1 cellular context compared by ENCODE assay signal in the genomic region with DNA sequence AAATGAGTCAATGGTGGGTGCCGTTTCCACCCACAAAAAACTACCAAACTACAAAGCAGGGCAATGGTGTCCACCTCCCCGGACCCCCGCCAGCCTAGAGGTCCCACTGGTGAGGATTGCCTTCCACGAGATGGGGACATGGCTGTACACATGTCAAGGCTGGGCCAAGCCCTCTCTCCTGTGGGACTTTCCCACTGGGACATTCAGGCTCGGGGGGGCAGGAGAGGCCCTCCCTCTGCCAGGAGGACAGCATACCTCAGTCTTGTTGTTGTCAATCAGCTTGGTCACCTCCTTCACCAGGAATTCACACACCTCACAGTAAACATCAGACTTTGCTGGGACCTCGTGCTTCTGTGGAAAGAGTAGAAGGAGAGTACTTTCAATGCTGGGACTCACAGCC.
TF ChIP-seq lines count a peak whose summit lies in the region.

No MANE protein-coding gene starts in this region.

TF ChIP-seq in H1, 55 proteins besides CTCF, POLR2A, EP300 and RAD21:
- TF ChIP-seq BCL11A (IDR thresholded peaks at IDR 0.05; ENCODE audit: low read depth in 2 of 2, low read length in 2 of 2) (no peak), SRF (IDR thresholded peaks at IDR 0.05; ENCODE audit: low read depth, low read length) (no peak), NRF1 (IDR thresholded peaks at IDR 0.05; ENCODE audit: low read depth, low read length) (no peak), EZH2 (IDR thresholded peaks at IDR 0.05; ENCODE audit: low read depth, low read length, severe bottlenecking) (no peak), ASH2L (IDR thresholded peaks at IDR 0.05; ENCODE audit: low read length) (no peak), RFX5 (IDR thresholded peaks at IDR 0.05; ENCODE audit: borderline replicate concordance, low read depth, low read length) (no peak), MAFK (IDR thresholded peaks at IDR 0.05; ENCODE audit: low read depth, low read length) (no peak), SIN3A (conservative IDR thresholded peaks at IDR 0.05 in 1 of 2, IDR thresholded peaks at IDR 0.05 in 1 of 2; ENCODE audit: low read depth in 1 of 2, low read length in 2 of 2) (no peak), BRCA1 (IDR thresholded peaks at IDR 0.05; ENCODE audit: low read depth, low read length) (no peak), ZNF274 (IDR thresholded peaks at IDR 0.05; ENCODE audit: borderline replicate concordance, extremely low read depth, low read length) (no peak), SAP30 (IDR thresholded peaks at IDR 0.05; ENCODE audit: insufficient read depth, insufficient replicate concordance, low read length) (no peak), GTF2F1 (IDR thresholded peaks at IDR 0.05; ENCODE audit: borderline replicate concordance, low read depth, low read length) (no peak), CTBP2 (IDR thresholded peaks at IDR 0.05; ENCODE audit: borderline replicate concordance, insufficient read depth, insufficient read length, low read length) (no peak), TBP (IDR thresholded peaks at IDR 0.05; ENCODE audit: low read depth, low read length) (no peak)
